In genomic region chr2:162230761-162231160, GRCh38 we compare ENCODE assay signal across 1 cellular context.
TF ChIP-seq lines count a peak whose summit lies in the region.

No MANE protein-coding gene starts in this region.

TF ChIP-seq in GM12878, 131 proteins besides CTCF, POLR2A, EP300 and RAD21 (continued from another document):
- TF ChIP-seq IRF5 (IDR thresholded peaks at IDR 0.05; ENCODE audit: borderline replicate concordance) (no peak), HDAC2 (IDR thresholded peaks at IDR 0.05) (no peak), POLR2AphosphoS2 (IDR thresholded peaks at IDR 0.05; ENCODE audit: low read depth, low read length) (no peak), BMI1 (IDR thresholded peaks at IDR 0.05; ENCODE audit: borderline replicate concordance) (no peak), SMC3 (IDR thresholded peaks at IDR 0.05; ENCODE audit: borderline replicate concordance, low read length) (no peak), USF2 (IDR thresholded peaks at IDR 0.05; ENCODE audit: borderline replicate concordance, low read depth, low read length) (no peak), E4F1 (IDR thresholded peaks at IDR 0.05; ENCODE audit: borderline replicate concordance, partially characterized antibody) (no peak), IKZF2 (IDR thresholded peaks at IDR 0.05) (no peak), PML (IDR thresholded peaks at IDR 0.05; ENCODE audit: low read length) (no peak)
